ENCODE assay signal across 1 cellular context in genomic region chr2:200788129-200788718, GRCh38.
TF ChIP-seq lines count a peak whose summit lies in the region.

No MANE protein-coding gene starts in this region.

TF ChIP-seq in GM12878, 131 proteins besides CTCF, POLR2A, EP300 and RAD21 (continued from another document):
- TF ChIP-seq SKIL (IDR thresholded peaks at IDR 0.05; ENCODE audit: low read depth, poor library complexity, severe bottlenecking), result no peak
- no peak for TF ChIP-seq CBX5 (IDR thresholded peaks at IDR 0.05; ENCODE audit: low read depth)
- TF ChIP-seq PAX5 (IDR thresholded peaks at IDR 0.05; ENCODE audit: borderline replicate concordance, low read depth, low read length), result no peak
- TF ChIP-seq TARDBP (IDR thresholded peaks at IDR 0.05; ENCODE audit: borderline replicate concordance), result no peak
- no peak for TF ChIP-seq STAT1 (conservative IDR thresholded peaks at IDR 0.05)
- no peak for TF ChIP-seq ETV6 (conservative IDR thresholded peaks at IDR 0.05 in 1 of 2, IDR thresholded peaks at IDR 0.05 in 1 of 2; ENCODE audit: borderline replicate concordance in 1 of 2, low read depth in 1 of 2)
- TF ChIP-seq RBBP5 (conservative IDR thresholded peaks at IDR 0.05), result no peak
